22 cellular contexts compared by ENCODE assay signal in genomic region chr22:46240917-46241316, GRCh38. TPM values are rescaled to one million over a fixed set of nuclear protein-coding genes. Genes with fewer than 3 reads are reported as not detected.
DNase-seq lines count a peak whose midpoint lies in the region; ATAC-seq, FAIRE-seq and TF ChIP-seq lines count a peak whose summit lies in the region.
"Had no signal": no experiment of that assay in that cellular context is flagged by ENCODE, and none has a peak within 500 bp of the region (broad histone marks: within the 10 kb centered on the region; RNA-seq: fewer than 3 reads in every experiment).

No MANE protein-coding gene starts in this region.

- no peak overlapping the region for H2AFZ ChIP-seq in HepG2 (ENCODE audit: low read length)

- H4K20me1 ChIP-seq in HepG2 (ENCODE audit: insufficient read depth, low read length): no peaks in the 10 kb centered on the region

- WGBS in right cardiac atrium: 71% methylated on average over 6 of the region's 6 CpGs
- WGBS in HepG2 (ENCODE audit: low lambda C conversion rate): 67% methylated on average over 6 of the region's 6 CpGs
- WGBS in endodermal cell (ENCODE audit: insufficient coverage in 1 of 2, insufficient read length in 1 of 2), 2 experiments: 80 to 85% methylated on average over 3 to 6 of the region's 6 CpGs

- H3K36me3 Mint-ChIP-seq in endodermal cell (ENCODE audit: low read depth): peaks cover 28% of the 10 kb centered on the region

- no peak for FAIRE-seq in HepG2 (lab: Jason Lieb, UNC)
- FAIRE-seq: A549 had no signal

- intact Hi-C loops in right cardiac atrium (cut with DNase I) (no loop called here), Right ventricle myocardium inferior (cut with DNase I) (loop anchor here (5.0 to 10.0 kb wide), 2 partner anchors 44 to 86 kb away; partner anchors contain the start of gene PPARA), HepG2 (cut with micrococcal nuclease; ENCODE audit: unreplicated experiment) (no loop called here)

- TF ChIP-seq RAD21 in HepG2 (CRISPR knock-in tag; IDR thresholded peaks at IDR 0.05): no peak

- no peaks in the 10 kb centered on the region for H3K4me1 Mint-ChIP-seq in endodermal cell

- in situ Hi-C loops in HepG2 (cut with HindIII; ENCODE audit: extremely low pct_ligation_motif_present, low pct_unique_long_range_greater_than_20kb): no loop called here

- TF ChIP-seq CTCF in HepG2 (CRISPR knock-in tag; IDR thresholded peaks at IDR 0.05) (no peak), endodermal cell (conservative IDR thresholded peaks at IDR 0.05) (no peak)

- POLR2A ChIA-PET in HepG2 (lab: Yijun Ruan, JAX): no interaction called here

- H3K9ac ChIP-seq in HepG2 (ENCODE audit: insufficient read depth, low read depth, low read length): no peak overlapping the region
- H3K9ac ChIP-seq in endodermal cell (ENCODE audit: extremely low read depth, low read length, poor library complexity, severe bottlenecking): no peak overlapping the region

- ATAC-seq in right cardiac atrium (no peak), Right ventricle myocardium inferior (no peak), SK-N-SH treated with all-trans-retinoic acid at 6 μM for 48 hours (no peak), HepG2 (no peak), GM21447 (IDR thresholded peaks at IDR 0.05; ENCODE audit: unreplicated experiment) (no peak)
- ATAC-seq: A549; CD8-positive, alpha-beta T cell; PC-3 had no signal

- DNase-seq in right cardiac atrium (no peak), Right ventricle myocardium inferior (ENCODE audit: missing footprints) (no peak), HepG2 (ENCODE audit: low spot score) (no peak), kidney glomerular epithelial cell (lab: John Stamatoyannopoulos, UW) (no peak), endodermal cell (no peak)
- DNase-seq in activated CD4-positive, CD25-positive, alpha-beta regulatory T cell treated with anti-CD3 and anti-CD28 coated beads, Interleukin-2, amount 50 U/mL, for 72 hours: no peak
- DNase-seq: CD8-positive, alpha-beta T cell; DMS53; H7; HFFc6; NCI-H1417 treated with DMSO at 0.1 percent for 48 hours; NCI-H187 treated with DMSO at 0.1 percent for 48 hours; NCI-H2227 treated with DMSO at 0.1 percent for 48 hours; NCI-H510A treated with DMSO at 0.1 percent for 48 hours; NCI-H82; PC-3 had no signal

- H3K4me3 ChIP-seq in right cardiac atrium (ENCODE audit: low read length): no peak overlapping the region
- no peak overlapping the region for H3K4me3 ChIP-seq in HepG2 (replicated peaks in 1 of 3; ENCODE audit: insufficient read depth in 1 of 3, low read depth in 2 of 3, low read length in 3 of 3)
- H3K4me3 ChIP-seq in endodermal cell (ENCODE audit: low read length): no peak overlapping the region
- H3K4me3 ChIP-seq: A549 had no signal

- TF ChIP-seq POLR2A in HepG2 (IDR thresholded peaks at IDR 0.05; ENCODE audit: insufficient read depth in 1 of 2, low read depth in 2 of 2, low read length in 2 of 2): no peak

- no peak overlapping the region for H3K4me2 ChIP-seq in HepG2 (ENCODE audit: low read depth, low read length)
- H3K4me2 ChIP-seq: A549 had no signal

- no peaks in the 10 kb centered on the region for H3K79me2 ChIP-seq in HepG2 (ENCODE audit: insufficient read depth, low read length)

- H3K36me3 ChIP-seq in HepG2 (replicated peaks in 1 of 2; ENCODE audit: control insufficient read depth in 1 of 2, insufficient read depth in 2 of 2, low read length in 2 of 2) (peaks cover 4 to 20% of the 10 kb centered on the region in 2 experiments; a peak in 4 of 5 replicates), endodermal cell (ENCODE audit: control insufficient read depth, insufficient read depth, low read length) (peaks cover 3% of the 10 kb centered on the region)

- CTCF ChIA-PET in HepG2 (lab: Yijun Ruan, JAX; ENCODE audit: low intra/inter-chr PET ratio, low total read pairs): no interaction called here

- no TSS peak for BruUV-seq in HepG2 (replicated peaks; lab: Mats Ljungman, UMichigan)

- H3K9me3 Mint-ChIP-seq in endodermal cell: no peaks in the 10 kb centered on the region
- H3K9me3 Mint-ChIP-seq: CD8-positive, alpha-beta T cell; HFFc6 had no signal

- H3K9me3 ChIP-seq in right cardiac atrium (ENCODE audit: control insufficient read depth, low read length) (no peaks in the 10 kb centered on the region), HepG2 (ENCODE audit: low read length) (no peaks in the 10 kb centered on the region), endodermal cell (ENCODE audit: control insufficient read depth, low read length) (no peaks in the 10 kb centered on the region)
- H3K9me3 ChIP-seq: A549 had no signal

- peak overlapping the region; percentile 56 for H3K27ac ChIP-seq in right cardiac atrium (ENCODE audit: low read length)
- H3K27ac ChIP-seq in HepG2 (ENCODE audit: extremely low read length, insufficient read depth, low read length): no peak overlapping the region
- no peak overlapping the region for H3K27ac ChIP-seq in endodermal cell (ENCODE audit: low read depth, low read length)
- H3K27ac ChIP-seq: A549 had no signal

- H3K27ac Mint-ChIP-seq in endodermal cell: no peak overlapping the region
- H3K27ac Mint-ChIP-seq: CD8-positive, alpha-beta T cell; HFFc6 had no signal

- no peak overlapping the region for H3K4me3 Mint-ChIP-seq in endodermal cell
- H3K4me3 Mint-ChIP-seq: CD8-positive, alpha-beta T cell; HFFc6 had no signal

- H3K4me1 ChIP-seq in right cardiac atrium (ENCODE audit: control insufficient read depth, insufficient read depth, low read length) (peaks cover 11% of the 10 kb centered on the region), HepG2 (ENCODE audit: insufficient read depth, low read length) (peaks cover 14% of the 10 kb centered on the region), endodermal cell (ENCODE audit: control insufficient read depth, insufficient read depth, low read length) (no peaks in the 10 kb centered on the region)
- H3K4me1 ChIP-seq: A549 had no signal

- TF ChIP-seq EP300 in HepG2 (IDR thresholded peaks at IDR 0.05; ENCODE audit: low read depth in 2 of 2, low read length in 2 of 2) (no peak), HepG2 (CRISPR knock-in tag; IDR thresholded peaks at IDR 0.05; ENCODE audit: borderline replicate concordance) (no peak)

- no peaks in the 10 kb centered on the region for H3K27me3 Mint-ChIP-seq in endodermal cell (ENCODE audit: insufficient read depth)

- H3K27me3 ChIP-seq in right cardiac atrium (ENCODE audit: control insufficient read depth, insufficient read depth) (no peaks in the 10 kb centered on the region), HepG2 (ENCODE audit: control insufficient read depth in 1 of 2, insufficient read depth in 2 of 2, low read length in 2 of 2) (no peaks in the 10 kb centered on the region), endodermal cell (ENCODE audit: control insufficient read depth, insufficient read depth, low read length, poor library complexity, severe bottlenecking) (no peaks in the 10 kb centered on the region)

RNA-seq across cellular contexts. Expression of gene CDPF1, which starts 9.2 kb away (rescaled TPM):
- total RNA-seq in right cardiac atrium (10 to 100 TPM in 1 of 4 donors, 1 to 10 TPM in 3; 8.9 to 10.4 (median 9.2) TPM), Right ventricle myocardium inferior (6.2 TPM), HepG2 (2016; rRNA removed; fragmentation: Illumina TruSeq; extraction: Trizol) (5.2 and 6.0 TPM in 2 replicates), endodermal cell (10 to 100 TPM; 11.3 to 15.1 TPM)
- polyA plus RNA-seq in right cardiac atrium (10.5 TPM), HepG2 (2011; rRNA removed) (7.4 and 8.1 TPM in 2 replicates)
- total RNA-seq in HepG2 (2016; cell fraction: cytosol; rRNA removed; fragmentation: Illumina TruSeq; extraction: Trizol; ENCODE audit: low read depth): 3.1 and 4.1 TPM in 2 replicates
- 4.7 and 6.0 TPM in 2 replicates for total RNA-seq in HepG2 (2016; cell fraction: insoluble cytoplasmic fraction; rRNA removed; fragmentation: Illumina TruSeq; extraction: Trizol)
- total RNA-seq in HepG2 (2016; cell fraction: membrane; rRNA removed; fragmentation: Illumina TruSeq; extraction: Trizol): 5.4 and 6.4 TPM in 2 replicates
- 2.8 and 3.8 TPM in 2 replicates for total RNA-seq in HepG2 (2016; cell fraction: nucleus; rRNA removed; fragmentation: Illumina TruSeq; extraction: Trizol)
- 7.0 and 8.0 TPM in 2 replicates for polyA plus RNA-seq in HepG2 (2011; cell fraction: cytosol; rRNA removed)
- polyA plus RNA-seq in HepG2 (2011; cell fraction: nucleus; rRNA removed): 15.6 and 19.1 TPM in 2 replicates
- polyA plus RNA-seq in HepG2 (2012): 3.3 and 4.7 TPM in 2 replicates
- 2.9 and 3.7 TPM in 2 replicates for polyA plus RNA-seq in HepG2 (2016; cell fraction: cytosol; fragmentation: Illumina TruSeq; extraction: Trizol; ENCODE audit: low read depth)
- 4.6 and 5.8 TPM in 2 replicates for polyA plus RNA-seq in HepG2 (2016; cell fraction: insoluble cytoplasmic fraction; fragmentation: Illumina TruSeq; extraction: Trizol; ENCODE audit: low read depth)
- polyA plus RNA-seq in HepG2 (2016; cell fraction: membrane; fragmentation: Illumina TruSeq; extraction: Trizol; ENCODE audit: low read depth): 5.2 and 5.7 TPM in 2 replicates
- 4.2 and 5.9 TPM in 2 replicates for polyA plus RNA-seq in HepG2 (2016; cell fraction: nucleus; fragmentation: Illumina TruSeq; extraction: Trizol; ENCODE audit: insufficient read depth, low read depth)
- 3.5 and 3.6 TPM in 2 replicates for polyA minus RNA-seq in HepG2 (2011; rRNA and poly(A)+ RNA removed; ENCODE audit: low replicate concordance)
- polyA minus RNA-seq in HepG2 (2011; cell fraction: cytosol; rRNA and poly(A)+ RNA removed): 1.3 and 2.3 TPM in 2 replicates
- polyA minus RNA-seq in HepG2 (2011; cell fraction: nucleus; rRNA and poly(A)+ RNA removed): 1.9 and 2.2 TPM in 2 replicates
- polyA plus RNA-seq in endodermal cell (2013, experiment 1 of 2): 12.9 TPM
- polyA plus RNA-seq in endodermal cell (2013, experiment 2 of 2): 10.2 TPM

RNA-seq across cellular contexts. Expression of gene PKDREJ, which starts 22.2 kb away (rescaled TPM):
- total RNA-seq in right cardiac atrium (under 1 TPM; 0.06 to 0.25 (median 0.10) TPM), Right ventricle myocardium inferior (0.08 TPM), HepG2 (2016; rRNA removed; fragmentation: Illumina TruSeq; extraction: Trizol) (not detected in 2 replicates), endodermal cell (under 1 TPM in 1 of 2 donors, not detected in 1; 0.04 TPM)
- polyA plus RNA-seq in right cardiac atrium (0.07 TPM), HepG2 (2011; rRNA removed) (0.01 TPM in 1 of 2 replicates, not detected in the other)
- not detected in 2 replicates for total RNA-seq in HepG2 (2016; cell fraction: cytosol; rRNA removed; fragmentation: Illumina TruSeq; extraction: Trizol; ENCODE audit: low read depth)
- total RNA-seq in HepG2 (2016; cell fraction: insoluble cytoplasmic fraction; rRNA removed; fragmentation: Illumina TruSeq; extraction: Trizol): not detected in 2 replicates
- total RNA-seq in HepG2 (2016; cell fraction: membrane; rRNA removed; fragmentation: Illumina TruSeq; extraction: Trizol): not detected in 2 replicates
- total RNA-seq in HepG2 (2016; cell fraction: nucleus; rRNA removed; fragmentation: Illumina TruSeq; extraction: Trizol): not detected in 2 replicates
- polyA plus RNA-seq in HepG2 (2011; cell fraction: cytosol; rRNA removed): 0.01 TPM in 1 of 2 replicates, not detected in the other
- polyA plus RNA-seq in HepG2 (2011; cell fraction: nucleus; rRNA removed): 0.02 TPM in 1 of 2 replicates, not detected in the other
- 0.27 and 0.29 TPM in 2 replicates for polyA plus RNA-seq in HepG2 (2012)
- polyA plus RNA-seq in HepG2 (2016; cell fraction: cytosol; fragmentation: Illumina TruSeq; extraction: Trizol; ENCODE audit: low read depth): not detected in 2 replicates
- not detected in 2 replicates for polyA plus RNA-seq in HepG2 (2016; cell fraction: insoluble cytoplasmic fraction; fragmentation: Illumina TruSeq; extraction: Trizol; ENCODE audit: low read depth)
- polyA plus RNA-seq in HepG2 (2016; cell fraction: membrane; fragmentation: Illumina TruSeq; extraction: Trizol; ENCODE audit: low read depth): not detected in 2 replicates
- not detected in 2 replicates for polyA plus RNA-seq in HepG2 (2016; cell fraction: nucleus; fragmentation: Illumina TruSeq; extraction: Trizol; ENCODE audit: insufficient read depth, low read depth)
- polyA minus RNA-seq in HepG2 (2011; rRNA and poly(A)+ RNA removed; ENCODE audit: low replicate concordance): not detected in 2 replicates
- polyA minus RNA-seq in HepG2 (2011; cell fraction: cytosol; rRNA and poly(A)+ RNA removed): not detected in 2 replicates
- polyA minus RNA-seq in HepG2 (2011; cell fraction: nucleus; rRNA and poly(A)+ RNA removed): not detected in 2 replicates
- polyA plus RNA-seq in endodermal cell (2013, experiment 1 of 2): not detected
- not detected for polyA plus RNA-seq in endodermal cell (2013, experiment 2 of 2)
- total RNA-seq: CD8-positive, alpha-beta T cell; HFFc6; MCF 10A; PC-3; SK-MEL-5 had no signal
- polyA plus RNA-seq: A549, BJ had no signal

RNA-seq across cellular contexts. Expression of gene TTC38, which starts 26.9 kb away (rescaled TPM):
- total RNA-seq in right cardiac atrium (10 to 100 TPM; 22.4 to 30.7 (median 27.8) TPM), Right ventricle myocardium inferior (23.8 TPM), HepG2 (2016; rRNA removed; fragmentation: Illumina TruSeq; extraction: Trizol) (105 and 106 TPM in 2 replicates), endodermal cell (10 to 100 TPM; 35.9 to 47.1 TPM)
- polyA plus RNA-seq in right cardiac atrium (16.6 TPM), HepG2 (2011; rRNA removed) (101 and 112 TPM in 2 replicates)
- 14.0 and 16.3 TPM in 2 replicates for total RNA-seq in HepG2 (2016; cell fraction: cytosol; rRNA removed; fragmentation: Illumina TruSeq; extraction: Trizol; ENCODE audit: low read depth)
- 103 and 105 TPM in 2 replicates for total RNA-seq in HepG2 (2016; cell fraction: insoluble cytoplasmic fraction; rRNA removed; fragmentation: Illumina TruSeq; extraction: Trizol)
- 37.6 and 39.1 TPM in 2 replicates for total RNA-seq in HepG2 (2016; cell fraction: membrane; rRNA removed; fragmentation: Illumina TruSeq; extraction: Trizol)
- total RNA-seq in HepG2 (2016; cell fraction: nucleus; rRNA removed; fragmentation: Illumina TruSeq; extraction: Trizol): 81.8 and 89.6 TPM in 2 replicates
- polyA plus RNA-seq in HepG2 (2011; cell fraction: cytosol; rRNA removed): 120 and 124 TPM in 2 replicates
- polyA plus RNA-seq in HepG2 (2011; cell fraction: nucleus; rRNA removed): 228 and 272 TPM in 2 replicates
- polyA plus RNA-seq in HepG2 (2012): 67.9 and 76.1 TPM in 2 replicates
- polyA plus RNA-seq in HepG2 (2016; cell fraction: cytosol; fragmentation: Illumina TruSeq; extraction: Trizol; ENCODE audit: low read depth): 14.5 and 15.5 TPM in 2 replicates
- 88.5 and 106 TPM in 2 replicates for polyA plus RNA-seq in HepG2 (2016; cell fraction: insoluble cytoplasmic fraction; fragmentation: Illumina TruSeq; extraction: Trizol; ENCODE audit: low read depth)
- polyA plus RNA-seq in HepG2 (2016; cell fraction: membrane; fragmentation: Illumina TruSeq; extraction: Trizol; ENCODE audit: low read depth): 24.0 and 28.8 TPM in 2 replicates
- polyA plus RNA-seq in HepG2 (2016; cell fraction: nucleus; fragmentation: Illumina TruSeq; extraction: Trizol; ENCODE audit: insufficient read depth, low read depth): 141 and 185 TPM in 2 replicates
- polyA minus RNA-seq in HepG2 (2011; rRNA and poly(A)+ RNA removed; ENCODE audit: low replicate concordance): 60.8 and 197 TPM in 2 replicates
- 88.7 and 103 TPM in 2 replicates for polyA minus RNA-seq in HepG2 (2011; cell fraction: cytosol; rRNA and poly(A)+ RNA removed)
- polyA minus RNA-seq in HepG2 (2011; cell fraction: nucleus; rRNA and poly(A)+ RNA removed): 101 and 103 TPM in 2 replicates
- 24.3 TPM for polyA plus RNA-seq in endodermal cell (2013, experiment 1 of 2)
- 18.7 TPM for polyA plus RNA-seq in endodermal cell (2013, experiment 2 of 2)

RNA-seq across cellular contexts. Expression of gene GTSE1, which starts 55.8 kb away (rescaled TPM):
- 1 to 10 TPM in 3 of 4 donors, under 1 TPM in 1; 0.42 to 1.8 (median 1.2) TPM for total RNA-seq in right cardiac atrium
- 0.50 TPM for polyA plus RNA-seq in right cardiac atrium
- total RNA-seq in Right ventricle myocardium inferior: 0.92 TPM
- total RNA-seq in HepG2 (2016; rRNA removed; fragmentation: Illumina TruSeq; extraction: Trizol): 13.5 and 15.3 TPM in 2 replicates
- total RNA-seq in HepG2 (2016; cell fraction: cytosol; rRNA removed; fragmentation: Illumina TruSeq; extraction: Trizol; ENCODE audit: low read depth): 9.5 and 10.9 TPM in 2 replicates
- 12.5 and 14.4 TPM in 2 replicates for total RNA-seq in HepG2 (2016; cell fraction: insoluble cytoplasmic fraction; rRNA removed; fragmentation: Illumina TruSeq; extraction: Trizol)
- total RNA-seq in HepG2 (2016; cell fraction: membrane; rRNA removed; fragmentation: Illumina TruSeq; extraction: Trizol): 16.2 and 16.3 TPM in 2 replicates
- total RNA-seq in HepG2 (2016; cell fraction: nucleus; rRNA removed; fragmentation: Illumina TruSeq; extraction: Trizol): 13.0 and 13.4 TPM in 2 replicates
- polyA plus RNA-seq in HepG2 (2011; rRNA removed): 7.0 and 10.7 TPM in 2 replicates
- 4.1 and 6.8 TPM in 2 replicates for polyA plus RNA-seq in HepG2 (2011; cell fraction: cytosol; rRNA removed)
- 14.2 and 21.4 TPM in 2 replicates for polyA plus RNA-seq in HepG2 (2011; cell fraction: nucleus; rRNA removed)
- polyA plus RNA-seq in HepG2 (2012): 4.6 and 8.5 TPM in 2 replicates
- 6.3 and 6.9 TPM in 2 replicates for polyA plus RNA-seq in HepG2 (2016; cell fraction: cytosol; fragmentation: Illumina TruSeq; extraction: Trizol; ENCODE audit: low read depth)
- polyA plus RNA-seq in HepG2 (2016; cell fraction: insoluble cytoplasmic fraction; fragmentation: Illumina TruSeq; extraction: Trizol; ENCODE audit: low read depth): 17.8 and 23.8 TPM in 2 replicates
- 16.6 and 17.2 TPM in 2 replicates for polyA plus RNA-seq in HepG2 (2016; cell fraction: membrane; fragmentation: Illumina TruSeq; extraction: Trizol; ENCODE audit: low read depth)
- polyA plus RNA-seq in HepG2 (2016; cell fraction: nucleus; fragmentation: Illumina TruSeq; extraction: Trizol; ENCODE audit: insufficient read depth, low read depth): 56.0 and 61.7 TPM in 2 replicates
- polyA minus RNA-seq in HepG2 (2011; rRNA and poly(A)+ RNA removed; ENCODE audit: low replicate concordance): 12.6 and 23.6 TPM in 2 replicates
- polyA minus RNA-seq in HepG2 (2011; cell fraction: cytosol; rRNA and poly(A)+ RNA removed): 6.7 and 8.3 TPM in 2 replicates
- polyA minus RNA-seq in HepG2 (2011; cell fraction: nucleus; rRNA and poly(A)+ RNA removed): 9.7 and 11.5 TPM in 2 replicates
- 10 to 100 TPM; 39.5 to 59.5 TPM for total RNA-seq in endodermal cell
- 51.6 TPM for polyA plus RNA-seq in endodermal cell (2013, experiment 1 of 2)
- polyA plus RNA-seq in endodermal cell (2013, experiment 2 of 2): 53.9 TPM
